ENCODE assay signal across 1 cellular context in genomic region chr17:14270508-14270907, GRCh38.
TF ChIP-seq lines count a peak whose summit lies in the region.

No MANE protein-coding gene starts in this region.

TF ChIP-seq in SK-N-SH treated with all-trans-retinoic acid at 6 μM for 48 hours, 23 proteins besides CTCF, POLR2A, EP300 and RAD21 (continued from another document):
- TF ChIP-seq POU6F1 (CRISPR knock-in tag; IDR thresholded peaks at IDR 0.05; ENCODE audit: borderline replicate concordance, low read depth) = no peak
- TF ChIP-seq CREB5 (CRISPR knock-in tag; IDR thresholded peaks at IDR 0.05; ENCODE audit: low read depth) = no peak
- TF ChIP-seq CSDC2 (CRISPR knock-in tag; IDR thresholded peaks at IDR 0.05) = no peak
- no peak for TF ChIP-seq ARNTL (CRISPR knock-in tag; IDR thresholded peaks at IDR 0.05; ENCODE audit: borderline replicate concordance, low read depth)
- no peak for TF ChIP-seq TCF4 (CRISPR knock-in tag; IDR thresholded peaks at IDR 0.05; ENCODE audit: borderline replicate concordance)
- no peak for TF ChIP-seq ISL1 (CRISPR knock-in tag; IDR thresholded peaks at IDR 0.05)
- no peak for TF ChIP-seq TOX (CRISPR knock-in tag; IDR thresholded peaks at IDR 0.05; ENCODE audit: borderline replicate concordance)
- no peak for TF ChIP-seq SNAI2 (CRISPR knock-in tag; IDR thresholded peaks at IDR 0.05)
- TF ChIP-seq BACH2 (CRISPR knock-in tag; IDR thresholded peaks at IDR 0.05; ENCODE audit: borderline replicate concordance) = no peak
